ENCODE assay signal across 16 cellular contexts in the genomic region with DNA sequence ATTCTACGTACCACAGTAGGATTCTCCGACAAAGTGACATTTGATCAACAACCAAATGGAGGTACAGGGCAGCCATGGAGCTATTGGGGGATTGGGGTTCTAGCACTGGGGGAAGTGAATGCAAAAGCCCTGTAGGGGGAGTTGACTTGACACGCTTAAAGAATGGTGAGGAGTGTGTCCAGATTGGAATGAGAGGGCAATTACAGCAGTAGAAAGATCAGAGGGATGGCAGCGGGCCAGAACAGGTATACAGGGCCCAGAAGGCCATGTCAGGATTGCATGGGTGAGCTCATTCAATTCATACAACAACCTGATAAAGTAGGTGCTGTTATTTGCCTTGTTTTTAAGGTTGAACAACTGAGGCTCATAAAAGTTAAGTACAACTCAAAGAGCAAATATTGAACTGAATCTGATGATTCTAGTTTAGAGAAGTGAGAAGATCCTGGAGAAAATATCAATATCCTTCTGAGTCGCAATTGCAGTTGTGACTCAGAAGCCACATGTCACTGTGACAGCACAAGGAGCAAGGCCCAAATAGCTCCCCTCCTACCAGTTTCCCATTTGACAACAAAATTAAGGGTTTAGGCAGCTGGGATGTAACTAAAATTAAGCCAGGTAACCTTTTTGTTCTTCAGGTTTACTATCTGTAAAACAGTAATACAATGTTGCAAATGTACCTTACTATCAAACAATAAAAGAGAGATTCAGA. TPM values are rescaled to one million over a fixed set of nuclear protein-coding genes. Genes with fewer than 3 reads are reported as not detected.
DNase-seq lines count a peak whose midpoint lies in the region; ATAC-seq and TF ChIP-seq lines count a peak whose summit lies in the region.
"Had no signal": no experiment of that assay in that cellular context is flagged by ENCODE, and none has a peak within 500 bp of the region (broad histone marks: within the 10 kb centered on the region; RNA-seq: fewer than 3 reads in every experiment).

No MANE protein-coding gene starts in this region.

- no peaks in the 10 kb centered on the region for H3K9me2 ChIP-seq in neural cell (ENCODE audit: insufficient read depth, low read length)

- no peaks in the 10 kb centered on the region for H3K36me3 Mint-ChIP-seq in activated CD4-positive, alpha-beta memory T cell treated with anti-CD3 and anti-CD28 coated beads for 36 hours
- H3K36me3 Mint-ChIP-seq: activated naive CD8-positive, alpha-beta T cell; natural killer cell; stimulated activated effector memory CD8-positive, alpha-beta T cell treated with anti-CD3 and anti-CD28 coated beads, Interleukin-12 subunit alpha, Interleukin-12 subunit beta, amount 100 ng/mL, for 72 hours had no signal

- no peaks in the 10 kb centered on the region for H3K27me3 ChIP-seq in neural cell (ENCODE audit: insufficient read depth, low read depth, low read length)
- H3K27me3 ChIP-seq in tibial artery = no peaks in the 10 kb centered on the region
- H3K27me3 ChIP-seq: esophagus squamous epithelium, gastroesophageal sphincter had no signal

- POLR2A ChIA-PET in activated CD4-positive, alpha-beta memory T cell treated with anti-CD3 and anti-CD28 coated beads for 36 hours (lab: Charles Lee) = no interaction called here

- no peaks in the 10 kb centered on the region for H3K4me1 ChIP-seq in tibial artery
- H3K4me1 ChIP-seq: gastroesophageal sphincter had no signal

- peak overlapping the region; percentile 50 for H3K4me3 ChIP-seq in neural cell (ENCODE audit: low read length)
- no peak overlapping the region for H3K4me3 ChIP-seq in tibial artery
- H3K4me3 ChIP-seq: esophagus squamous epithelium, gastroesophageal sphincter had no signal

- H3K4me1 Mint-ChIP-seq in activated CD4-positive, alpha-beta memory T cell treated with anti-CD3 and anti-CD28 coated beads for 36 hours (ENCODE audit: low read depth) = no peaks in the 10 kb centered on the region
- H3K4me1 Mint-ChIP-seq: activated CD4-positive, alpha-beta T cell treated with anti-CD3 and anti-CD28 coated beads for 36 hours; natural killer cell; stimulated activated effector memory CD8-positive, alpha-beta T cell treated with anti-CD3 and anti-CD28 coated beads, Interleukin-12 subunit alpha, Interleukin-12 subunit beta, amount 100 ng/mL, for 72 hours had no signal

- no peaks in the 10 kb centered on the region for H3K79me2 ChIP-seq in neural cell (replicated peaks; ENCODE audit: insufficient read depth, low read length)

- CTCF ChIA-PET in activated CD4-positive, alpha-beta memory T cell treated with anti-CD3 and anti-CD28 coated beads for 36 hours (lab: Charles Lee) = no interaction called here

- H3K4me3 Mint-ChIP-seq in activated CD4-positive, alpha-beta memory T cell treated with anti-CD3 and anti-CD28 coated beads for 36 hours = no peak overlapping the region
- H3K4me3 Mint-ChIP-seq: activated CD4-positive, alpha-beta T cell treated with anti-CD3 and anti-CD28 coated beads for 36 hours; activated naive CD8-positive, alpha-beta T cell; CD4-positive, alpha-beta T cell; natural killer cell; stimulated activated effector memory CD8-positive, alpha-beta T cell treated with anti-CD3 and anti-CD28 coated beads, Interleukin-12 subunit alpha, Interleukin-12 subunit beta, amount 100 ng/mL, for 72 hours had no signal

- TF ChIP-seq RAD21 in neural cell (conservative IDR thresholded peaks at IDR 0.05) = no peak

- TF ChIP-seq EP300 in neural cell (conservative IDR thresholded peaks at IDR 0.05; ENCODE audit: poor library complexity, severe bottlenecking) = no peak

- no peak overlapping the region for H2AFZ ChIP-seq in neural cell (ENCODE audit: low read depth, low read length)

- H3K27me3 Mint-ChIP-seq in activated CD4-positive, alpha-beta memory T cell treated with anti-CD3 and anti-CD28 coated beads for 36 hours = no peaks in the 10 kb centered on the region
- H3K27me3 Mint-ChIP-seq: activated CD4-positive, alpha-beta T cell treated with anti-CD3 and anti-CD28 coated beads for 36 hours; activated naive CD8-positive, alpha-beta T cell; CD4-positive, alpha-beta T cell had no signal

- H3K36me3 ChIP-seq in neural cell (ENCODE audit: insufficient read depth, low read length) = no peaks in the 10 kb centered on the region
- no peaks in the 10 kb centered on the region for H3K36me3 ChIP-seq in tibial artery
- H3K36me3 ChIP-seq: esophagus squamous epithelium, gastroesophageal sphincter had no signal

- H3K9me3 ChIP-seq in neural cell (ENCODE audit: low read length) (no peaks in the 10 kb centered on the region), tibial artery (no peaks in the 10 kb centered on the region)
- H3K9me3 ChIP-seq: esophagus squamous epithelium, gastroesophageal sphincter had no signal

- H3K9ac ChIP-seq in neural cell (ENCODE audit: low read length) = peak overlapping the region; percentile 27

- ATAC-seq in GM21367 (IDR thresholded peaks at IDR 0.05; ENCODE audit: unreplicated experiment) = no peak
- ATAC-seq: activated CD4-positive, alpha-beta T cell treated with anti-CD3 and anti-CD28 coated beads for 36 hours; gastroesophageal sphincter; natural killer cell; stimulated activated effector memory CD8-positive, alpha-beta T cell treated with anti-CD3 and anti-CD28 coated beads, Interleukin-12 subunit alpha, Interleukin-12 subunit beta, amount 100 ng/mL, for 72 hours had no signal

- no peak overlapping the region for H3K4me2 ChIP-seq in neural cell (ENCODE audit: low read length)

- H3K27ac ChIP-seq in VCaP (peak overlapping the region; percentile 27; the same call in 1 of the 2 replicates), neural cell (ENCODE audit: low read length) (peak overlapping the region; percentile 91), tibial artery (no peak overlapping the region)
- H3K27ac ChIP-seq: esophagus squamous epithelium, gastroesophageal sphincter had no signal

- H4K20me1 ChIP-seq in neural cell (ENCODE audit: insufficient read depth) = no peaks in the 10 kb centered on the region

- H3K9me3 Mint-ChIP-seq in activated CD4-positive, alpha-beta memory T cell treated with anti-CD3 and anti-CD28 coated beads for 36 hours = no peaks in the 10 kb centered on the region
- H3K9me3 Mint-ChIP-seq: stimulated activated effector memory CD8-positive, alpha-beta T cell treated with anti-CD3 and anti-CD28 coated beads, Interleukin-12 subunit alpha, Interleukin-12 subunit beta, amount 100 ng/mL, for 72 hours had no signal

- no peaks in the 10 kb centered on the region for H3F3A ChIP-seq in neural cell (ENCODE audit: insufficient read depth, low read length, poor library complexity, severe bottlenecking)

- no peak overlapping the region for H3K27ac Mint-ChIP-seq in activated CD4-positive, alpha-beta memory T cell treated with anti-CD3 and anti-CD28 coated beads for 36 hours
- H3K27ac Mint-ChIP-seq: activated CD4-positive, alpha-beta T cell treated with anti-CD3 and anti-CD28 coated beads for 36 hours; activated naive CD8-positive, alpha-beta T cell; CD4-positive, alpha-beta T cell; natural killer cell; stimulated activated effector memory CD8-positive, alpha-beta T cell treated with anti-CD3 and anti-CD28 coated beads, Interleukin-12 subunit alpha, Interleukin-12 subunit beta, amount 100 ng/mL, for 72 hours had no signal

- intact Hi-C loops in activated CD4-positive, alpha-beta memory T cell treated with anti-CD3 and anti-CD28 coated beads for 36 hours (cut with micrococcal nuclease) = no loop called here
- intact Hi-C loops in tibial artery (cut with DNase I; ENCODE audit: low total_unique reads) = no loop called here

- DNase-seq in DMS53 (lab: John Stamatoyannopoulos, UW) (peak; percentile 83), NCI-H1105 (lab: John Stamatoyannopoulos, UW) (peak; percentile 23), tibial artery (no peak)
- no peak for DNase-seq in activated CD4-positive, alpha-beta memory T cell treated with anti-CD3 and anti-CD28 coated beads for 36 hours
- DNase-seq: activated CD4-positive, alpha-beta T cell treated with anti-CD3 and anti-CD28 coated beads for 36 hours; CD4-positive, alpha-beta T cell; DND-41; effector CD8-positive, alpha-beta T cell; esophagus squamous epithelium; natural killer cell had no signal

- TF ChIP-seq CTCF in VCaP (conservative IDR thresholded peaks at IDR 0.05) = peak; percentile 38
- TF ChIP-seq CTCF in neural cell (IDR thresholded peaks at IDR 0.05; ENCODE audit: poor library complexity, severe bottlenecking) = no peak
- TF ChIP-seq CTCF in tibial artery (IDR thresholded peaks at IDR 0.05) = no peak

TF ChIP-seq in neural cell, 6 proteins besides CTCF, POLR2A, EP300 and RAD21:
- TF ChIP-seq TAF1 (IDR thresholded peaks at IDR 0.05; ENCODE audit: low read depth) = no peak
- no peak for TF ChIP-seq MXI1 (conservative IDR thresholded peaks at IDR 0.05; ENCODE audit: poor library complexity, severe bottlenecking)
- no peak for TF ChIP-seq SMC3 (conservative IDR thresholded peaks at IDR 0.05; ENCODE audit: poor library complexity)
- no peak for TF ChIP-seq POLR2AphosphoS5 (IDR thresholded peaks at IDR 0.05)
- TF ChIP-seq, protein P1, sequence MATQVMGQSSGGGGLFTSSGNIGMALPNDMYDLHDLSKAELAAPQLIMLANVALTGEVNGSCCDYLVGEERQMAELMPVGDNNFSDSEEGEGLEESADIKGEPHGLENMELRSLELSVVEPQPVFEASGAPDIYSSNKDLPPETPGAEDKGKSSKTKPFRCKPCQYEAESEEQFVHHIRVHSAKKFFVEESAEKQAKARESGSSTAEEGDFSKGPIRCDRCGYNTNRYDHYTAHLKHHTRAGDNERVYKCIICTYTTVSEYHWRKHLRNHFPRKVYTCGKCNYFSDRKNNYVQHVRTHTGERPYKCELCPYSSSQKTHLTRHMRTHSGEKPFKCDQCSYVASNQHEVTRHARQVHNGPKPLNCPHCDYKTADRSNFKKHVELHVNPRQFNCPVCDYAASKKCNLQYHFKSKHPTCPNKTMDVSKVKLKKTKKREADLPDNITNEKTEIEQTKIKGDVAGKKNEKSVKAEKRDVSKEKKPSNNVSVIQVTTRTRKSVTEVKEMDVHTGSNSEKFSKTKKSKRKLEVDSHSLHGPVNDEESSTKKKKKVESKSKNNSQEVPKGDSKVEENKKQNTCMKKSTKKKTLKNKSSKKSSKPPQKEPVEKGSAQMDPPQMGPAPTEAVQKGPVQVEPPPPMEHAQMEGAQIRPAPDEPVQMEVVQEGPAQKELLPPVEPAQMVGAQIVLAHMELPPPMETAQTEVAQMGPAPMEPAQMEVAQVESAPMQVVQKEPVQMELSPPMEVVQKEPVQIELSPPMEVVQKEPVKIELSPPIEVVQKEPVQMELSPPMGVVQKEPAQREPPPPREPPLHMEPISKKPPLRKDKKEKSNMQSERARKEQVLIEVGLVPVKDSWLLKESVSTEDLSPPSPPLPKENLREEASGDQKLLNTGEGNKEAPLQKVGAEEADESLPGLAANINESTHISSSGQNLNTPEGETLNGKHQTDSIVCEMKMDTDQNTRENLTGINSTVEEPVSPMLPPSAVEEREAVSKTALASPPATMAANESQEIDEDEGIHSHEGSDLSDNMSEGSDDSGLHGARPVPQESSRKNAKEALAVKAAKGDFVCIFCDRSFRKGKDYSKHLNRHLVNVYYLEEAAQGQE (IDR thresholded peaks at IDR 0.05; ENCODE audit: borderline replicate concordance) = no peak
- TF ChIP-seq EZH2 (IDR thresholded peaks at IDR 0.05; ENCODE audit: borderline replicate concordance, insufficient read depth, low read length, poor library complexity, severe bottlenecking) = no peak
TF ChIP-seq in neural cell: peak in this region for 0.

RNA-seq across cellular contexts. Expression of gene CTTNBP2, which starts 28.0 kb away (rescaled TPM):
- polyA plus RNA-seq in neural cell = 35.2 and 53.5 TPM in 2 replicates
- 59.2 and 66.0 TPM in 2 replicates for polyA minus RNA-seq in neural cell
- total RNA-seq in activated CD4-positive, alpha-beta memory T cell treated with anti-CD3 and anti-CD28 coated beads for 36 hours = not detected
- total RNA-seq: activated CD4-positive, alpha-beta T cell treated with anti-CD3 and anti-CD28 coated beads for 36 hours; CD4-positive, alpha-beta T cell had no signal

Comparison
In these comparisons a context has a peak if more than half of its experiments do, and no peak if none do; other contexts are left out.
1. DNase-seq: peak in DMS53 (single experiment) and NCI-H1105 (single experiment); none in activated CD4-positive, alpha-beta memory T cell treated with anti-CD3 and anti-CD28 coated beads for 36 hours (single experiment) and tibial artery (0 of 2).
2. H3K27ac ChIP-seq: peak in VCaP (single experiment) and neural cell (single experiment); none in tibial artery (0 of 2).